In the genomic region with DNA sequence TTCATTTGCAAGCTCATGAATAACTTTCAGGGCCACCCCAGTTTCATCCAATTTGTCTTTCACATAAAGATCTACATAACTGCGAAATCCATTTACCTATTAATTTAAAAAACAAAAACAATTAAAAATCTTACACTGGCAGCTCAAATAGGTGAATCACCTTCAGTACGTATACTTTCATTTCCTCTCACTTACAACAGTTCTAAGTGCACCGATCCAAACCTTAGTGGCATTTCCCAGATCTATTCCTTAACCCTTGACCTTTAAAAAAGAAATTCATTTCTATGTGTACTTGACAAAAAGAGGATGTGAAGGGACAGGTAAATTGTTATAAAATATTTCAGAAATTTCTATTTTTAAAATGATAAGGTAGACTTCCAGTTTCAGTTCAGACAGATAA, we compare ENCODE assay signal across 25 cellular contexts.
"Had no signal": no experiment of that assay in that cellular context is flagged by ENCODE, and none has a peak within 500 bp of the region (broad histone marks: within the 10 kb centered on the region; RNA-seq: fewer than 3 reads in every experiment).

No MANE protein-coding gene starts in this region.

- H3K27me3 ChIP-seq: adrenal gland, ascending aorta, brain microvascular endothelial cell, foreskin keratinocyte, right lobe of liver, vagina had no signal

- H3K27me3 Mint-ChIP-seq: activated CD4-positive, alpha-beta memory T cell treated with anti-CD3 and anti-CD28 coated beads, Interleukin-2, amount 10 ng/mL, durations not matched to agents 7 days and 5 days; activated naive CD4-positive, alpha-beta T cell treated with anti-CD3 and anti-CD28 coated beads, Interleukin-2, amount 50 U/mL, for 24 hours; type B pancreatic cell had no signal

- H3K27ac ChIP-seq: adrenal gland, ascending aorta, brain microvascular endothelial cell, foreskin keratinocyte, right lobe of liver, skin epidermis, thoracic aorta, vagina had no signal

- H3K9me3 ChIP-seq: adrenal gland, ascending aorta, right lobe of liver, thoracic aorta, vagina had no signal

- H3K4me3 ChIP-seq: adrenal gland, ascending aorta, right lobe of liver, skin epidermis, thoracic aorta, vagina had no signal

- H3K27ac Mint-ChIP-seq: activated CD4-positive, alpha-beta memory T cell treated with anti-CD3 and anti-CD28 coated beads, Interleukin-2, amount 10 ng/mL, durations not matched to agents 7 days and 5 days; activated naive CD4-positive, alpha-beta T cell treated with anti-CD3 and anti-CD28 coated beads, Interleukin-2, amount 50 U/mL, for 24 hours; activated T-helper 1 cell treated with anti-CD3 and anti-CD28 coated beads, Interleukin-12 subunit alpha, Interleukin-12 subunit beta, Interleukin-2, Interleukin-4 antibody, amounts not matched to agents 30 ng/mL and 10 ng/mL and 1 ng/mL, durations not matched to agents 14 hours and 24 hours and 36 hours; type B pancreatic cell had no signal

- H3K4me3 Mint-ChIP-seq: activated CD4-positive, alpha-beta memory T cell treated with anti-CD3 and anti-CD28 coated beads, Interleukin-2, amount 10 ng/mL, durations not matched to agents 7 days and 5 days; activated naive CD4-positive, alpha-beta T cell treated with anti-CD3 and anti-CD28 coated beads, Interleukin-2, amount 50 U/mL, for 24 hours; activated T-helper 1 cell treated with anti-CD3 and anti-CD28 coated beads, Interleukin-12 subunit alpha, Interleukin-12 subunit beta, Interleukin-2, Interleukin-4 antibody, amounts not matched to agents 30 ng/mL and 10 ng/mL and 1 ng/mL, durations not matched to agents 14 hours and 24 hours and 36 hours; neural crest cell; stimulated activated effector memory CD8-positive, alpha-beta T cell treated with anti-CD3 and anti-CD28 coated beads, Interleukin-12 subunit alpha, Interleukin-12 subunit beta, amount 100 ng/mL, for 72 hours; type B pancreatic cell had no signal

- H3K9me3 Mint-ChIP-seq: activated CD4-positive, alpha-beta memory T cell treated with anti-CD3 and anti-CD28 coated beads, Interleukin-2, amount 10 ng/mL, durations not matched to agents 7 days and 5 days; activated naive CD4-positive, alpha-beta T cell treated with anti-CD3 and anti-CD28 coated beads, Interleukin-2, amount 50 U/mL, for 24 hours; activated T-helper 1 cell treated with anti-CD3 and anti-CD28 coated beads, Interleukin-12 subunit alpha, Interleukin-12 subunit beta, Interleukin-2, Interleukin-4 antibody, amounts not matched to agents 30 ng/mL and 10 ng/mL and 1 ng/mL, durations not matched to agents 14 hours and 24 hours and 36 hours; neural crest cell; stimulated activated effector memory CD8-positive, alpha-beta T cell treated with anti-CD3 and anti-CD28 coated beads, Interleukin-12 subunit alpha, Interleukin-12 subunit beta, amount 100 ng/mL, for 72 hours; type B pancreatic cell had no signal

- H3K4me1 ChIP-seq: ascending aorta, foreskin keratinocyte, vagina had no signal

- H3K4me1 Mint-ChIP-seq: neural crest cell had no signal

- ATAC-seq: foreskin keratinocyte; left colon; stimulated activated effector memory CD8-positive, alpha-beta T cell treated with anti-CD3 and anti-CD28 coated beads, Interleukin-12 subunit alpha, Interleukin-12 subunit beta, amount 100 ng/mL, for 72 hours had no signal

- DNase-seq: activated CD4-positive, alpha-beta memory T cell treated with anti-CD3 and anti-CD28 coated beads, Interleukin-2, amount 10 ng/mL, durations not matched to agents 7 days and 5 days; activated CD4-positive, alpha-beta T cell treated with anti-CD3 and anti-CD28 coated beads for 48 hours; activated gamma-delta T cell treated with Interleukin-2 at 50 U/mL for 16 hours; brain microvascular endothelial cell; caudate nucleus; dermis blood vessel endothelial cell; effector CD8-positive, alpha-beta T cell; foreskin keratinocyte; left colon; mesenchymal stem cell; occipital lobe; posterior cingulate gyrus; right lobe of liver; stimulated activated CD4-positive, alpha-beta T cell treated with anti-CD3 and anti-CD28 coated beads, Interleukin-1b, Interleukin-23, amount 100 ng/mL, for 48 hours; T1000 had no signal
